13 cellular contexts compared by ENCODE assay signal in the genomic region with DNA sequence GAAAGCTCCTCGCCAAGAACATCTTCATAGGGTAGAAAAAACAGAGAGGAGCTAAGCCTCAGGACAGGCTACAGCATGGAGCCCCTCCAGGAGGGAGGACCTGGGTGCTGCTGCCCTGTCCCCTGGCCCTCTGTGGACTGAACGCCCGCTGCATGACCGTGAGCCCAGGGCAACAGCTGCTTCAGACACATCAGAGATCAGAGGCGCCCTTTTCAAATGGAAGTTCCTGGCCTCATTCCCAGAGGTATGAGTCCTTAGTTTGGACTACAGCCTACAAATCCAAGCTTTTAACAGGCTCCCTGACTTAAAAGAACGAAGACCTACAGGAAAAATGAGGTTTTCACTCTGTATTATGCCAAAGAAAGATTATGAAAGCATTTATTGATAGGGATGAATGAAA. TPM values are rescaled to one million over a fixed set of nuclear protein-coding genes. Genes with fewer than 3 reads are reported as not detected.
DNase-seq lines count a peak whose midpoint lies in the region; ATAC-seq, FAIRE-seq and TF ChIP-seq lines count a peak whose summit lies in the region.
"Had no signal": no experiment of that assay in that cellular context is flagged by ENCODE, and none has a peak within 500 bp of the region (broad histone marks: within the 10 kb centered on the region; RNA-seq: fewer than 3 reads in every experiment).

No MANE protein-coding gene starts in this region.

- no peak for FAIRE-seq in kidney (lab: Jason Lieb, UNC)

- H3K4me3 ChIP-seq in choroid plexus epithelial cell (ENCODE audit: low read depth, low read length) (no peak overlapping the region), lung (no peak overlapping the region), kidney (ENCODE audit: low read length in 2 of 2) (no peak overlapping the region)
- H3K4me3 ChIP-seq: BLaER1 treated with 17β-estradiol and CSF1 and Interleukin-3, amounts not matched to agents 10 nM and 100 nM; cardiac muscle cell had no signal

- H3K9ac ChIP-seq in kidney (ENCODE audit: low read length in 2 of 2) = no peak overlapping the region
- H3K9ac ChIP-seq: BLaER1 treated with 17β-estradiol and CSF1 and Interleukin-3, amounts not matched to agents 10 nM and 100 nM had no signal

- intact Hi-C loops in kidney (cut with DNase I) = no loop called here

- peaks cover 0 to 3% of the 10 kb centered on the region in 2 donors for H3K36me3 ChIP-seq in lung (ENCODE audit: control insufficient read depth in 2 of 2, insufficient read depth in 2 of 2, low read length in 2 of 2)
- H3K36me3 ChIP-seq in kidney (ENCODE audit: control insufficient read depth in 1 of 2, insufficient read depth in 2 of 2, low read length in 2 of 2) = no peaks in the 10 kb centered on the region
- H3K36me3 ChIP-seq: cardiac muscle cell had no signal

- 49 to 64% methylated on average over 6 of the region's 6 CpGs for WGBS in lung, 2 donors

- peak; percentile 28 for DNase-seq in ACHN
- DNase-seq in HS-5 (ENCODE audit: low read depth) = peak; percentile 36
- peak; percentile 27 for DNase-seq in choroid plexus epithelial cell (ENCODE audit: low read depth)
- peak; percentile 34 for DNase-seq in lung (ENCODE audit: low spot score)
- DNase-seq in NCI-H2196 treated with DMSO at 0.1 percent for 48 hours (lab: John Stamatoyannopoulos, UW; ENCODE audit: unreplicated experiment) = no peak
- DNase-seq in kidney = no peak
- DNase-seq: activated CD8-positive, alpha-beta memory T cell treated with anti-CD3 and anti-CD28 coated beads, Interleukin-2, amount 10 ng/mL, durations not matched to agents 7 days and 5 days; NCI-H510A treated with DMSO at 0.1 percent for 48 hours; T-helper 1 cell had no signal

- TF ChIP-seq POLR2A in GM18505 (IDR thresholded peaks at IDR 0.05; ENCODE audit: borderline replicate concordance, extremely low read depth, insufficient read depth, insufficient read length) = no peak

- ATAC-seq in lung (ENCODE audit: insufficient read depth, low FRiP score) (no peak), GM18505 (IDR thresholded peaks at IDR 0.05; ENCODE audit: unreplicated experiment) (no peak), GM21717 (IDR thresholded peaks at IDR 0.05; ENCODE audit: unreplicated experiment) (no peak)
- ATAC-seq: activated CD8-positive, alpha-beta memory T cell treated with anti-CD3 and anti-CD28 coated beads, Interleukin-2, amount 10 ng/mL, durations not matched to agents 7 days and 5 days had no signal

- H3K27ac ChIP-seq in lung (ENCODE audit: low read depth in 1 of 2, low read length in 1 of 2) (no peak overlapping the region), kidney (ENCODE audit: low read depth in 2 of 2, low read length in 2 of 2) (no peak overlapping the region)
- H3K27ac ChIP-seq: BLaER1 treated with 17β-estradiol and CSF1 and Interleukin-3, amounts not matched to agents 10 nM and 100 nM; cardiac muscle cell had no signal

- no peaks in the 10 kb centered on the region for H3K27me3 ChIP-seq in lung (ENCODE audit: control insufficient read depth, insufficient read depth)
- H3K27me3 ChIP-seq: BLaER1 treated with 17β-estradiol and CSF1 and Interleukin-3, amounts not matched to agents 10 nM and 100 nM; cardiac muscle cell had no signal

- H3K9me3 ChIP-seq in lung (ENCODE audit: control insufficient read depth in 2 of 2, insufficient read depth in 1 of 2, low read length in 1 of 2) (peaks cover 0 to 5% of the 10 kb centered on the region in 2 donors), kidney (ENCODE audit: control insufficient read depth in 1 of 2, low read length in 2 of 2) (peaks cover 0 to 9% of the 10 kb centered on the region in 2 donors)

- no peak for TF ChIP-seq CTCF in choroid plexus epithelial cell (conservative IDR thresholded peaks at IDR 0.05; ENCODE audit: low read depth, low read length)
- no peak for TF ChIP-seq CTCF in lung (IDR thresholded peaks at IDR 0.05; ENCODE audit: control extremely low read depth, extremely low read depth)
- TF ChIP-seq CTCF in kidney (IDR thresholded peaks at IDR 0.05; ENCODE audit: borderline replicate concordance, extremely low read depth, insufficient read depth) = no peak

- H3K4me1 ChIP-seq in lung (ENCODE audit: control insufficient read depth in 2 of 2, insufficient read depth in 2 of 2, low read length in 2 of 2) = no peaks in the 10 kb centered on the region
- no peaks in the 10 kb centered on the region for H3K4me1 ChIP-seq in kidney (ENCODE audit: control insufficient read depth in 1 of 2, insufficient read depth in 1 of 2, low read depth in 1 of 2, low read length in 2 of 2)
- H3K4me1 ChIP-seq: BLaER1 treated with 17β-estradiol and CSF1 and Interleukin-3, amounts not matched to agents 10 nM and 100 nM had no signal

- in situ Hi-C loops in ACHN (cut with HindIII; ENCODE audit: low pct_ligation_motif_present, low pct_unique_long_range_greater_than_20kb, low sequenced_read_pairs) = no loop called here

RNA-seq across cellular contexts. Expression of gene ZNF18, which starts 48.5 kb away (rescaled TPM):
- total RNA-seq in lung (10 to 100 TPM in 1 of 2 donors, 1 to 10 TPM in 1; 5.9 to 10.2 TPM), kidney (8.2 TPM)
- polyA plus RNA-seq in lung (1 to 10 TPM; 4.0 to 5.0 TPM), kidney (ENCODE audit: insufficient read depth, low read depth, low replicate concordance) (5.1 TPM)

Comparison
In these comparisons a context has a peak if more than half of its experiments do, and no peak if none do; other contexts are left out.
1. DNase-seq: peak in ACHN (single experiment), HS-5 (single experiment), choroid plexus epithelial cell (single experiment) and lung (single experiment); none in NCI-H2196 treated with DMSO at 0.1 percent for 48 hours (single experiment) and kidney (single experiment).